15 cellular contexts compared by ENCODE assay signal in the genomic region with DNA sequence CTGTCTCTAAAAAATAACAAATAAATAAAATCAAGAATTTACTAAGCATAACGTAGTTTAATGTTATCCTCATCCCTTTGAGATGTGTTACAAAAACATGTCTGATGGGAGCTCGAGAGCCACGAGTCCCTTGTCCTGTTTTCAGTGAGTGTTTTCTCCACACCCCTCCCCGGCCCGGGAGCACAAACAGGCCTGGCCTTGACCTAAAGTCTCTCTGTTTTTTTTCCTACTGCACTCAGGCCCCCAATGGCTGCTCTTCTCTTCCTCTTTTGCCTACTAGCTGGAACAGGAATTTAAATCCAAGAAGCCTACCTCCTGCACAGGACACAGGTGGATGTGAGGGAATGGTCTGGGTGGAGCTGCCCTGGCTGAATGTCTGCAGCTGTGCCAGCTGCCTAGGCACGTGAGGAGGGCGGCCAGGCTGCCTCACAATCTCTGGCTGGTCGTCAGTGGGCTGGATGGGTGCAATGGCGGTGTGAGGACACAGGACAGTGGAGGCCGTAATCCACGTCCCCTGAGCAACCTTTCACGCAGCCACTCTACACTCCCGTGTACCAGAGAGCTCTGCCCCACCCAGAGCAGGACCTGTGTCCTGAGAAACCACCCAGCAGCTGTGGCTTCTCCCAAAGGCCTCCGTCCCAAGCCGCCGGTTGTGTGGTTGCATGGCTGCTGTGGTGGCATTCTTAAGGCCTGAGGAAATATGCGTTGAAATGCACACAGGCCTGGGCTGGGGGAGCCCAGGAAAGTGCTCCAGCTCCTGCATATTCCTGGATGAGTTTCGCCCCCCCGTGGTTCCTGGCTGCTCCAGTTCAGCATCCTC.
"Had no signal": no experiment of that assay in that cellular context is flagged by ENCODE, and none has a peak within 500 bp of the region (broad histone marks: within the 10 kb centered on the region; RNA-seq: fewer than 3 reads in every experiment).

No MANE protein-coding gene starts in this region.

- H3K9me3 ChIP-seq: pancreas, transverse colon had no signal

- H3K36me3 ChIP-seq: pancreas, transverse colon had no signal

- H3K4me1 ChIP-seq: foreskin keratinocyte, pancreas, transverse colon had no signal

- H3K27me3 ChIP-seq: pancreas had no signal

- H3K4me3 ChIP-seq: lung, pancreas, transverse colon had no signal

- DNase-seq: activated CD4-positive, alpha-beta T cell treated with anti-CD3 and anti-CD28 coated beads, Interleukin-2, amount 10 ng/mL, durations not matched to agents 7 days and 5 days; activated naive CD8-positive, alpha-beta T cell treated with anti-CD3 and anti-CD28 coated beads for 36 hours; amygdala; effector CD8-positive, alpha-beta T cell; foreskin keratinocyte; immature natural killer cell; left cardiac atrium; pancreas; stimulated activated CD4-positive, alpha-beta T cell treated with anti-CD3 and anti-CD28 coated beads, Interleukin-4, amount 100 ng/mL, for 4 hours; stimulated activated CD8-positive, alpha-beta memory T cell treated with anti-CD3 and anti-CD28 coated beads, Interleukin-4, amount 100 ng/mL, for 48 hours; stimulated activated naive CD4-positive, alpha-beta T cell treated with Interleukin-2 at 50 U/mL for 16 hours; substantia nigra; T-helper 2 cell; transverse colon had no signal

- H3K27ac ChIP-seq: foreskin keratinocyte, pancreas, transverse colon had no signal

- ATAC-seq: left cardiac atrium, pancreas had no signal
